Comparison of ENCODE assay signal across 8 cellular contexts in the genomic region with DNA sequence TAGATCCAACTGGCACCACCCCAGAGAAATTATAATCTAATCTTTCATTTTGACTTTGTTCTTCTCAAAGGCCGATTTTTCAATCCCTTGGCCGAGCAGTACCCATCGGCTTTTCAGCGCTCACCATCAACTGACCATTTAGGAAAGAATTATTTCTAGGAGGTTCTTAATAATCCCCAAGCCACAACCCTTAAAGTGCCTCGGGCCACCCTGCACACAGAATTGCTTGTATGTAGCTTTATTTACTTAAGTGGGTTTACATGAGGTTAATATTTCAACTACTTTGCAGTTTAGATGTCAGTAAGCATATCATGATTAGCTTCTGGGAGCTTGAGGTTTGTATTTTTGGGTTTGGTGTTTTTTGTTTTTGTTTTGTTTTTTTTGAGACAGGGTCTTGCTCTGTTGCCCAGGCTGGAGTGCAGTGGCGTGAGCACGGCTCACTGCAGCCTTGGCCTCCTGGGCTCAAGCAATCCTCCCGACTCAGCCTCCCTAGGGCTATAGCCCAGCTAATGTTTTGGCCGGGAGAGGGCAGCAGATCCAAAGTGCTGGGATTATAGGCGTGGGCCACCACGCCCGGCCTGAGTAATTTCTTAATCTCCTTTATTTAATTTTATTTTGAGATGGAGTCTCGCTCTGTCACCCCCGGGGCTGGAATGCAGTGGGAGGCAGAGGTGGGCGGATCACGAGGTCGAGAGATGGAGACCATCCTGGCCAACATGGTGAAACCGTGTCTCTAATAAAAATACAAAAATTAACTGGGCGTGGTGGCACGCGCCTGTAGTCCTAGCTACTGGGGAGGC. TPM values are rescaled to one million over a fixed set of nuclear protein-coding genes. Genes with fewer than 3 reads are reported as not detected.
A peak's percentile ranks its signal among the peaks of the same experiment; 100 is the strongest.
DNase-seq lines count a peak whose midpoint lies in the region; ATAC-seq and TF ChIP-seq lines count a peak whose summit lies in the region.

No MANE protein-coding gene starts in this region.

- no peak for TF ChIP-seq POLR2A in adrenal gland (IDR thresholded peaks at IDR 0.05)

- H3K27me3 ChIP-seq in BJ (ENCODE audit: control insufficient read depth, insufficient read depth, low read length) = no peaks in the 10 kb centered on the region
- H3K27me3 ChIP-seq in adrenal gland = no peaks in the 10 kb centered on the region
- no peaks in the 10 kb centered on the region for H3K27me3 ChIP-seq in left lung
- no peaks in the 10 kb centered on the region for H3K27me3 ChIP-seq in upper lobe of right lung

- CTCF ChIA-PET in BJ (lab: Yijun Ruan, JAX) = interaction anchor here (0.7 to 3.9 kb wide), 3 partner anchors 186 to 218 kb away, joined by 3 to 12 read pairs (median 5); no protein-coding TSS in a partner anchor

- peak overlapping the region; percentile 29 to 97 (median 87) for H3K27ac ChIP-seq in adrenal gland
- H3K27ac ChIP-seq in left lung = peak overlapping the region; percentile 80 to 85
- H3K27ac ChIP-seq in upper lobe of right lung = peak overlapping the region; percentile 69

- H3K4me1 ChIP-seq in adrenal gland (replicated peaks in 1 of 2) (peaks cover 14 to 29% of the 10 kb centered on the region in 2 donors), left lung (peaks cover 6 to 24% of the 10 kb centered on the region in 2 donors), upper lobe of right lung (peaks cover 17% of the 10 kb centered on the region)

- intact Hi-C loops in adrenal gland (cut with DNase I) (loop anchor here in 1 of 2 donors (10.0 kb wide), 1 partner anchor 187 kb away; a partner anchor contains a TSS), left lung (cut with DNase I) (no loop called here), upper lobe of right lung (cut with DNase I) (no loop called here), head of caudate nucleus (cut with DNase I) (loop anchor here (5.0 kb wide), 1 partner anchor 185 kb away; a partner anchor contains a TSS)

- 75 to 78% (median 76%) methylated on average over 21 of the region's 21 CpGs for WGBS in adrenal gland, 4 donors

- H3K9me3 ChIP-seq in adrenal gland (replicated peaks in 1 of 3) (no peaks in the 10 kb centered on the region), left lung (no peaks in the 10 kb centered on the region), upper lobe of right lung (no peaks in the 10 kb centered on the region)

- POLR2A ChIA-PET in BJ (lab: Charles Lee) = no interaction called here

- TF ChIP-seq CTCF in BJ (IDR thresholded peaks at IDR 0.05; ENCODE audit: insufficient read depth, low read depth, low read length) = no peak
- TF ChIP-seq CTCF in adrenal gland (IDR thresholded peaks at IDR 0.05) = no peak
- TF ChIP-seq CTCF in left lung (IDR thresholded peaks at IDR 0.05) = no peak
- no peak for TF ChIP-seq CTCF in upper lobe of right lung (IDR thresholded peaks at IDR 0.05)

- DNase-seq in BJ (ENCODE audit: low read depth) = no peak
- DNase-seq in HT1080 (ENCODE audit: low read depth) = peak; percentile 46
- peak in 2 of 7 donors; percentile 14 to 49 for DNase-seq in adrenal gland
- no peak for DNase-seq in left lung
- no peak for DNase-seq in upper lobe of right lung
- DNase-seq in head of caudate nucleus = no peak
- no peak for DNase-seq in SW480 (ENCODE audit: low spot score)

- peaks cover 9% of the 10 kb centered on the region for H3K36me3 ChIP-seq in BJ (ENCODE audit: control insufficient read depth, insufficient read depth, low read length)
- peaks cover 0 to 14% of the 10 kb centered on the region in 2 donors for H3K36me3 ChIP-seq in adrenal gland (replicated peaks in 1 of 2)
- peaks cover 0 to 17% of the 10 kb centered on the region in 2 donors for H3K36me3 ChIP-seq in left lung
- H3K36me3 ChIP-seq in upper lobe of right lung = peaks cover 26% of the 10 kb centered on the region

- H3K4me3 ChIP-seq in BJ (ENCODE audit: low read depth, low read length) (peak overlapping the region; percentile 47), adrenal gland (peak overlapping the region in 2 of 4 donors; percentile 95 to 98), left lung (peak overlapping the region; percentile 92 to 96), upper lobe of right lung (peak overlapping the region; percentile 91)

- ATAC-seq in left lung (peak; percentile 4), upper lobe of right lung (no peak), HG03460 (IDR thresholded peaks at IDR 0.05; ENCODE audit: unreplicated experiment) (no peak)

RNA-seq across cellular contexts. Expression of a gene that starts 0.8 kb away (rescaled TPM):
- polyA plus RNA-seq in BJ (2011; rRNA removed) = 4.3 TPM in 2 replicates
- 4.2 and 5.1 TPM in 2 replicates for polyA minus RNA-seq in BJ (2011; rRNA and poly(A)+ RNA removed)
- total RNA-seq in HT1080 (2014; rRNA removed; shearing (Covaris generic)) = 10.8 and 10.9 TPM in 2 replicates
- 5.6 and 6.1 TPM in 2 replicates for polyA plus RNA-seq in HT1080 (2015; cell fraction: cytosol; rRNA removed)
- polyA plus RNA-seq in HT1080 (2015; cell fraction: nucleus; rRNA removed) = 26.4 and 26.8 TPM in 2 replicates
- total RNA-seq in adrenal gland = 10 to 100 TPM in 7 of 8 donors, 1 to 10 TPM in 1; 9.9 to 32.6 (median 13.5) TPM
- polyA plus RNA-seq in adrenal gland = 10 to 100 TPM in 2 of 3 donors, 1 to 10 TPM in 1; 3.6 to 40.8 (median 24.4) TPM
- 10 to 100 TPM; 13.4 to 17.4 TPM for total RNA-seq in left lung
- total RNA-seq in upper lobe of right lung = 13.5 TPM
